19 cellular contexts compared by ENCODE assay signal in genomic region chr3:141039573-141039972, GRCh38. TPM values are rescaled to one million over a fixed set of nuclear protein-coding genes. Genes with fewer than 3 reads are reported as not detected.
DNase-seq lines count a peak whose midpoint lies in the region; ATAC-seq, FAIRE-seq and TF ChIP-seq lines count a peak whose summit lies in the region.
"Had no signal": no experiment of that assay in that cellular context is flagged by ENCODE, and none has a peak within 500 bp of the region (broad histone marks: within the 10 kb centered on the region; RNA-seq: fewer than 3 reads in every experiment).

No MANE protein-coding gene starts in this region.

- no peak overlapping the region for H3K4me3 ChIP-seq in GM12878
- no peak overlapping the region for H3K4me3 ChIP-seq in mesendoderm (ENCODE audit: low read length)
- H3K4me3 ChIP-seq: SJSA1 had no signal

- H3K9ac ChIP-seq in GM12878 (ENCODE audit: control insufficient read depth, insufficient read depth, low read length) (no peak overlapping the region), mesendoderm (ENCODE audit: low read length) (no peak overlapping the region)

- H3K27ac Mint-ChIP-seq in Calu3 (ENCODE audit: unreplicated experiment): no peak overlapping the region
- H3K27ac Mint-ChIP-seq: CD4-positive, alpha-beta T cell; IgD-negative memory B cell had no signal

- H3K4ac ChIP-seq in mesendoderm (ENCODE audit: low read depth, low read length): no peak overlapping the region

- no peak overlapping the region for H3K23ac ChIP-seq in mesendoderm (ENCODE audit: low read length)

- peaks cover 24% of the 10 kb centered on the region for H3K27me3 Mint-ChIP-seq in Calu3 (ENCODE audit: unreplicated experiment)

- CTCF ChIA-PET in GM12878 (lab: Yijun Ruan, JAX): interaction anchor here (0.6 to 1.6 kb wide), 4 partner anchors 9 to 651 kb away, joined by 4 to 6 read pairs (median 5); no protein-coding TSS in a partner anchor
- CTCF ChIA-PET in Calu3 (lab: Charles Lee): interaction anchor here (0.6 to 0.8 kb wide), 3 partner anchors 28 to 1290 kb away, joined by 3 read pairs; no protein-coding TSS in a partner anchor

- H3K4me1 Mint-ChIP-seq in Calu3 (ENCODE audit: low read depth, unreplicated experiment): no peaks in the 10 kb centered on the region
- H3K4me1 Mint-ChIP-seq: IgD-negative memory B cell had no signal

- no peak overlapping the region for H3K56ac ChIP-seq in mesendoderm (ENCODE audit: low read length)

- H3K79me2 ChIP-seq in GM12878 (ENCODE audit: control insufficient read depth, insufficient read depth, low read length): no peaks in the 10 kb centered on the region
- H3K79me2 ChIP-seq in mesendoderm (ENCODE audit: control insufficient read depth, insufficient read depth, low read length): no peaks in the 10 kb centered on the region

- RAD21 ChIA-PET in GM12878 (lab: Charles Lee; ENCODE audit: unreplicated experiment): no interaction called here

- TF ChIP-seq CTCF in GM12878 (IDR thresholded peaks at IDR 0.05 in 2 of 3, conservative IDR thresholded peaks at IDR 0.05 in 1 of 3; ENCODE audit: control insufficient read depth in 2 of 3, extremely low read depth in 1 of 3, insufficient read depth in 1 of 3, low read depth in 3 of 3, low read length in 3 of 3) (no peak), Calu3 (IDR thresholded peaks at IDR 0.05; ENCODE audit: unreplicated experiment) (no peak)

- BruUV-seq in GM12878 (replicated peaks; lab: Mats Ljungman, UMichigan) (no TSS peak), Calu3 (replicated peaks; lab: Mats Ljungman, UMichigan) (no TSS peak)

- H3K27me3 ChIP-seq in GM12878 (replicated peaks in 1 of 2; ENCODE audit: control insufficient read depth in 2 of 2, insufficient read depth in 2 of 2, low read length in 1 of 2) (no peaks in the 10 kb centered on the region; a peak in 2 of 4 replicates), mesendoderm (ENCODE audit: insufficient read depth, low read length, poor library complexity) (no peaks in the 10 kb centered on the region)
- H3K27me3 ChIP-seq: SJSA1 had no signal

- H4K20me1 ChIP-seq in GM12878 (ENCODE audit: control insufficient read depth, insufficient read depth): no peaks in the 10 kb centered on the region

- intact Hi-C loops in GM12878 (cut with micrococcal nuclease; ENCODE audit: unreplicated experiment): no loop called here
- intact Hi-C loops in Calu3 (cut with micrococcal nuclease; ENCODE audit: unreplicated experiment): no loop called here

- no peak for TF ChIP-seq RAD21 in GM12878 (IDR thresholded peaks at IDR 0.05; ENCODE audit: insufficient read depth, low read depth, low read length)

- H3K27ac ChIP-seq in GM12878 (ENCODE audit: control insufficient read depth, insufficient read depth) (no peak overlapping the region), mesendoderm (ENCODE audit: low read depth, low read length) (no peak overlapping the region)
- H3K27ac ChIP-seq: RWPE1, SJSA1 had no signal

- H3K36me3 Mint-ChIP-seq in Calu3 (ENCODE audit: insufficient read depth, unreplicated experiment): no peaks in the 10 kb centered on the region

- SMC1A ChIA-PET in GM12878 (lab: Charles Lee; ENCODE audit: uncharacterized antibody, unreplicated experiment): interaction anchor here (1.4 kb wide), 1 partner anchor 92 kb away, joined by 4 read pairs; no protein-coding TSS in a partner anchor

- in situ Hi-C loops in GM12878 (cut with MboI): no loop called here

- no peak overlapping the region for H2BK15ac ChIP-seq in mesendoderm (replicated peaks; ENCODE audit: low read depth)

- TF ChIP-seq EP300 in GM12878 (IDR thresholded peaks at IDR 0.05; ENCODE audit: borderline replicate concordance in 1 of 2, control insufficient read depth in 1 of 2, low read depth in 2 of 2, low read length in 2 of 2): no peak

- H3K9me3 ChIP-seq in GM12878 (replicated peaks; ENCODE audit: control insufficient read depth, insufficient read depth, low read length): no peaks in the 10 kb centered on the region
- H3K9me3 ChIP-seq: SJSA1 had no signal

- no peaks in the 10 kb centered on the region for H3K4me1 ChIP-seq in GM12878 (ENCODE audit: control insufficient read depth, insufficient read depth, low read length)
- no peaks in the 10 kb centered on the region for H3K4me1 ChIP-seq in mesendoderm (ENCODE audit: control insufficient read depth, low read depth, low read length)
- H3K4me1 ChIP-seq: SJSA1 had no signal

- no peaks in the 10 kb centered on the region for H3K9me3 Mint-ChIP-seq in Calu3 (ENCODE audit: low read depth, unreplicated experiment)
- H3K9me3 Mint-ChIP-seq: CD4-positive, alpha-beta T cell had no signal

- H2AFZ ChIP-seq in GM12878 (ENCODE audit: control insufficient read depth, low read depth, low read length): no peak overlapping the region

- DNase-seq in D341Med (ENCODE audit: low spot score): peak; percentile 51
- DNase-seq in NCI-H524 treated with DMSO at 0.1 percent for 48 hours (lab: John Stamatoyannopoulos, UW): peak; percentile 32
- no peak for DNase-seq in GM12878 (ENCODE audit: low read depth, low spot score)
- peak; percentile 31 for DNase-seq in mesendoderm
- DNase-seq in Calu3: no peak
- DNase-seq: ACHN; CD4-positive, alpha-beta T cell; HCEC 1CT; NCI-H1436; NCI-H2081 treated with DMSO at 0.1 percent for 48 hours; NCI-H345; SW 1271 had no signal

- POLR2A ChIA-PET in GM12878 (lab: Charles Lee): no interaction called here

- no peak overlapping the region for H2BK120ac ChIP-seq in mesendoderm (ENCODE audit: low read depth, low read length)

- no peak for FAIRE-seq in GM12878 (lab: Jason Lieb, UNC)

- no peak overlapping the region for H4K8ac ChIP-seq in mesendoderm (ENCODE audit: low read depth, low read length)

- no peaks in the 10 kb centered on the region for H3K36me3 ChIP-seq in GM12878 (ENCODE audit: control insufficient read depth in 2 of 2, insufficient read depth in 2 of 2, low read length in 1 of 2)
- no peaks in the 10 kb centered on the region for H3K36me3 ChIP-seq in mesendoderm (ENCODE audit: control insufficient read depth, insufficient read depth, low read length)
- H3K36me3 ChIP-seq: SJSA1 had no signal

- no peak overlapping the region for H3K4me2 ChIP-seq in GM12878 (ENCODE audit: control insufficient read depth, insufficient read depth)
- H3K4me2 ChIP-seq in mesendoderm (ENCODE audit: low read length): no peak overlapping the region

- H2AK5ac ChIP-seq in mesendoderm (ENCODE audit: low read length): no peak overlapping the region

- H3K4me3 Mint-ChIP-seq in Calu3 (ENCODE audit: low read depth, unreplicated experiment): no peak overlapping the region
- H3K4me3 Mint-ChIP-seq: CD4-positive, alpha-beta T cell; IgD-negative memory B cell had no signal

- no peaks in the 10 kb centered on the region for H3K79me1 ChIP-seq in mesendoderm (ENCODE audit: low read length)

- H2BK5ac ChIP-seq in mesendoderm (ENCODE audit: low read length): no peak overlapping the region

- peak; percentile 43 for ATAC-seq in GM12878
- no peak for ATAC-seq in HG02588 (IDR thresholded peaks at IDR 0.05; ENCODE audit: unreplicated experiment)
- no peak for ATAC-seq in HG03039 (IDR thresholded peaks at IDR 0.05; ENCODE audit: unreplicated experiment)

- 5% methylated on average over 5 of the region's 5 CpGs for WGBS in GM12878 (ENCODE audit: insufficient coverage, insufficient replicate concordance, low lambda C conversion rate, missing lambda C conversion rate)
- no CpG with 5 or more reads among the region's 5 CpGs for WGBS in mesendoderm (ENCODE audit: extremely low coverage, insufficient coverage, low lambda C conversion rate)

- no peak for TF ChIP-seq POLR2A in GM12878 (IDR thresholded peaks at IDR 0.05; ENCODE audit: low read depth, low read length)

- no peak overlapping the region for H4K5ac ChIP-seq in mesendoderm (ENCODE audit: low read length)

- H3K18ac ChIP-seq in mesendoderm (ENCODE audit: low read length): no peak overlapping the region

TF ChIP-seq in GM12878, 131 proteins besides CTCF, POLR2A, EP300 and RAD21:
- no peak for TF ChIP-seq IKZF2 (IDR thresholded peaks at IDR 0.05)
- TF ChIP-seq POU2F2 (IDR thresholded peaks at IDR 0.05; ENCODE audit: borderline replicate concordance, low read depth, low read length): no peak
- TF ChIP-seq RB1 (IDR thresholded peaks at IDR 0.05; ENCODE audit: borderline replicate concordance): no peak
- no peak for TF ChIP-seq CHD2 (IDR thresholded peaks at IDR 0.05; ENCODE audit: borderline replicate concordance, low read depth, low read length)
- TF ChIP-seq MEF2B (IDR thresholded peaks at IDR 0.05; ENCODE audit: partially characterized antibody, poor library complexity, severe bottlenecking): no peak
- TF ChIP-seq ZNF217 (IDR thresholded peaks at IDR 0.05): no peak
- TF ChIP-seq IKZF1 (conservative IDR thresholded peaks at IDR 0.05): no peak
- no peak for TF ChIP-seq ETV6 (conservative IDR thresholded peaks at IDR 0.05 in 1 of 2, IDR thresholded peaks at IDR 0.05 in 1 of 2; ENCODE audit: borderline replicate concordance in 1 of 2, low read depth in 1 of 2)
TF ChIP-seq in GM12878: peak in this region for 0.

RNA-seq across cellular contexts. Expression of gene SPSB4, which starts 11.6 kb away (rescaled TPM):
- not detected in 2 replicates for total RNA-seq in GM12878 (2013; cell fraction: nucleolus; rRNA removed)
- not detected in 2 replicates for total RNA-seq in GM12878 (2014; rRNA removed)
- total RNA-seq in GM12878 (2014; rRNA removed; fragmentation: Illumina TruSeq; extraction: Trizol): not detected in 2 replicates
- not detected in 2 replicates for total RNA-seq in GM12878 (2021)
- polyA plus RNA-seq in GM12878 (2011; ENCODE audit: low read depth): not detected
- polyA plus RNA-seq in GM12878 (2011; rRNA removed): not detected in 2 replicates
- not detected in 2 replicates for polyA plus RNA-seq in GM12878 (2011; cell fraction: cytosol; rRNA removed)
- not detected in 2 replicates for polyA plus RNA-seq in GM12878 (2011; cell fraction: nucleus; rRNA removed)
- not detected in 2 replicates for polyA plus RNA-seq in GM12878 (2012)
- polyA plus RNA-seq in GM12878 (2014; fragmentation: Illumina TruSeq; extraction: Trizol): not detected in 2 replicates
- not detected for polyA plus RNA-seq in GM12878 (2014; fragmentation: Nextera tagmentation; extraction: Ambion mirVana)
- not detected in 2 replicates for polyA plus RNA-seq in GM12878 (2014; rRNA removed)
- not detected for polyA plus RNA-seq in GM12878 (2016; fragmentation: Nextera tagmentation; extraction: Ambion mirVana)
- not detected in 2 replicates for polyA minus RNA-seq in GM12878 (2011; rRNA and poly(A)+ RNA removed)
- polyA minus RNA-seq in GM12878 (2011; cell fraction: cytosol; rRNA and poly(A)+ RNA removed): not detected in 2 replicates
- not detected in 2 replicates for polyA minus RNA-seq in GM12878 (2011; cell fraction: nucleus; rRNA and poly(A)+ RNA removed)
- polyA plus RNA-seq in mesendoderm (2013, experiment 1 of 2): 23.3 TPM
- 23.3 TPM for polyA plus RNA-seq in mesendoderm (2013, experiment 2 of 2)
- total RNA-seq in Calu3 (2022): not detected in 2 replicates
- total RNA-seq: CD4-positive, alpha-beta T cell; HT1080; OCI-LY7 had no signal
- polyA plus RNA-seq: IgD-negative memory B cell had no signal

Comparison
In these comparisons a context has a peak if more than half of its experiments do, and no peak if none do; other contexts are left out.
1. DNase-seq: peak in D341Med (single experiment), NCI-H524 treated with DMSO at 0.1 percent for 48 hours (single experiment) and mesendoderm (single experiment); none in GM12878 (single experiment) and Calu3 (single experiment).